1 cellular context compared by ENCODE assay signal in the genomic region with DNA sequence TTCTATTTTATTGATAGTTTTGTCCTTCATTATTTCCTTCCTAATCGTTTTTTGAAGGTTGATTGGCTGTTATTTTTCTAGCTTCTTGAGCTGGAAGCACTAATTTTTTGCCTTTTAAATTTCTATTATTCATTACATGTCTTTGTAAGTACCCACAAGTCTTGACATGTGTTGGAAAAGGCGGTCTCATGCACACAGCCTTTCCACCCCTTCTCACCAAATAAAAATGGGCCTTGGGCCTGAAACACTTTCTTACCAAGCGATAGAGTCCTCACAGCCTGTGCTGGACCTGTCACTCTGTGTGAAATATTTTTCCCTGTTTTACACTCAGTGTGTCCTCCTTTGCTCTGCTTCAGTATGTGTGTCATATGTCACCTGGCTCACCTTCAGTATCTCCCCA.
TF ChIP-seq lines count a peak whose summit lies in the region.

No MANE protein-coding gene starts in this region.

TF ChIP-seq in H1, 55 proteins besides CTCF, POLR2A, EP300 and RAD21:
- TF ChIP-seq SP1 (IDR thresholded peaks at IDR 0.05; ENCODE audit: low read depth, low read length), result no peak
- no peak for TF ChIP-seq YY1 (IDR thresholded peaks at IDR 0.05; ENCODE audit: low read depth, low read length)
- TF ChIP-seq KDM4A (IDR thresholded peaks at IDR 0.05; ENCODE audit: low read depth, low read length, severe bottlenecking), result no peak
- TF ChIP-seq CREB1 (IDR thresholded peaks at IDR 0.05), result no peak
- TF ChIP-seq ATF3 (IDR thresholded peaks at IDR 0.05; ENCODE audit: insufficient read depth, low read depth, low read length), result no peak
- no peak for TF ChIP-seq TAF1 (IDR thresholded peaks at IDR 0.05; ENCODE audit: low read depth, low read length)
- no peak for TF ChIP-seq KDM5A (IDR thresholded peaks at IDR 0.05; ENCODE audit: low read length)
- no peak for TF ChIP-seq CBX8 (IDR thresholded peaks at IDR 0.05; ENCODE audit: borderline replicate concordance, low read depth, low read length)
- TF ChIP-seq SIX5 (IDR thresholded peaks at IDR 0.05; ENCODE audit: low read depth, low read length), result no peak
- no peak for TF ChIP-seq ZNF274 (IDR thresholded peaks at IDR 0.05; ENCODE audit: borderline replicate concordance, extremely low read depth, low read length)
- TF ChIP-seq FOSL1 (IDR thresholded peaks at IDR 0.05; ENCODE audit: insufficient read depth, low read depth, low read length), result no peak
- no peak for TF ChIP-seq E2F6 (IDR thresholded peaks at IDR 0.05)
- TF ChIP-seq MAFK (IDR thresholded peaks at IDR 0.05; ENCODE audit: low read depth, low read length), result no peak
